ENCODE assay signal across 11 cellular contexts in the genomic region with DNA sequence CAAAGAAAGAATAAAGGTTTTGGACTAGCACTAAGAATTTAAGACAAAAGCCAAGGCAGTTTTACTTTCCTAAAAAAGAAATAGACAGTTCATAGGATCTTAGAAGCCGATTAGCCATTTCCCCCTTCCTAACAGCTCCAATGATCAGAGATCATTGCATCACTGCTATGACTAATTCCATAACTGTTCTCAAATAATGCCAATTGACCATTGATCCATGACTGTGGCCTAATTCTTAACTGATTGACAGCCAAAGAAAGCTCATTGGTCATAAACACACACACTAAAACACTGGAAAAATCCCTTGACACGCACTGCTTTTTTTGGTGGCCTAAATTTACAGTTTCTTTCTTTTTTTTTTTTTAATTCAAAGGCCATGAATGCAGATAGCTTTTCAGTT.
DNase-seq lines count a peak whose midpoint lies in the region; ATAC-seq, FAIRE-seq and TF ChIP-seq lines count a peak whose summit lies in the region.
"Had no signal": no experiment of that assay in that cellular context is flagged by ENCODE, and none has a peak within 500 bp of the region (broad histone marks: within the 10 kb centered on the region; RNA-seq: fewer than 3 reads in every experiment).

No MANE protein-coding gene starts in this region.

- DNase-seq in GM12892 (ENCODE audit: insufficient read length) (no peak), kidney tubule cell (ENCODE audit: low spot score) (peak; percentile 89), NCI-H1694 (lab: John Stamatoyannopoulos, UW) (no peak), OCI-M2 (lab: John Stamatoyannopoulos, UW; ENCODE audit: unreplicated experiment) (no peak)
- DNase-seq in stimulated activated naive CD4-positive, alpha-beta T cell (lab: John Stamatoyannopoulos, UW) = no peak
- DNase-seq: DMS79, MM.1S, NCI-H774 had no signal

- FAIRE-seq in GM12892 (lab: Jason Lieb, UNC) = peak; percentile 64
- FAIRE-seq: colon had no signal

- TF ChIP-seq POLR2A in GM12892 (IDR thresholded peaks at IDR 0.05; ENCODE audit: low read depth, low read length) = no peak

- ATAC-seq in GM21381 (IDR thresholded peaks at IDR 0.05; ENCODE audit: unreplicated experiment) (peak; percentile 57), HG03520 (IDR thresholded peaks at IDR 0.05; ENCODE audit: unreplicated experiment) (peak; percentile 60)
